30 cellular contexts compared by ENCODE assay signal in genomic region chr2:112185131-112185530, GRCh38. TPM values are rescaled to one million over a fixed set of nuclear protein-coding genes. Genes with fewer than 3 reads are reported as not detected.
DNase-seq lines count a peak whose midpoint lies in the region; ATAC-seq and TF ChIP-seq lines count a peak whose summit lies in the region.
"Had no signal": no experiment of that assay in that cellular context is flagged by ENCODE, and none has a peak within 500 bp of the region (broad histone marks: within the 10 kb centered on the region; RNA-seq: fewer than 3 reads in every experiment).

No MANE protein-coding gene starts in this region.

- no peaks in the 10 kb centered on the region for H4K20me1 ChIP-seq in BLaER1 treated with 17β-estradiol and CSF1 and Interleukin-3, amounts not matched to agents 10 nM and 100 nM

- H3K27ac Mint-ChIP-seq in activated CD4-positive, alpha-beta T cell treated with anti-CD3 and anti-CD28 coated beads, Interleukin-2, amount 10 ng/mL, durations not matched to agents 24 days and 14 days: peak overlapping the region; percentile 85
- H3K27ac Mint-ChIP-seq in activated T-helper 17 cell treated with anti-CD3 and anti-CD28 coated beads, Interleukin-2, amount 50 U/mL, for 72 hours: peak overlapping the region; percentile 98
- no peak overlapping the region for H3K27ac Mint-ChIP-seq in osteocyte (ENCODE audit: unreplicated experiment)
- H3K27ac Mint-ChIP-seq: WTC11 had no signal

- peaks cover 18 to 33% (median 24%) of the 10 kb centered on the region in 11 experiments for H3K27me3 ChIP-seq in BLaER1 treated with 17β-estradiol and CSF1 and Interleukin-3, amounts not matched to agents 10 nM and 100 nM
- H3K27me3 ChIP-seq: right lobe of liver, thyroid gland had no signal

- intact Hi-C loops in activated CD4-positive, alpha-beta T cell treated with anti-CD3 and anti-CD28 coated beads, Interleukin-2, amount 10 ng/mL, durations not matched to agents 24 days and 14 days (cut with micrococcal nuclease): loop anchor here (10.0 kb wide), 2 partner anchors 300 to 400 kb away; partner anchors contain the start of genes ANAPC1 and CHCHD5

- no peak overlapping the region for H3K27ac ChIP-seq in BLaER1 treated with 17β-estradiol and CSF1 and Interleukin-3, amounts not matched to agents 10 nM and 100 nM
- H3K27ac ChIP-seq: gastroesophageal sphincter, neutrophil, prostate gland, right lobe of liver, RWPE1, thyroid gland had no signal

- H3K9me3 Mint-ChIP-seq in activated CD4-positive, alpha-beta T cell treated with anti-CD3 and anti-CD28 coated beads, Interleukin-2, amount 10 ng/mL, durations not matched to agents 24 days and 14 days: peaks cover 3% of the 10 kb centered on the region
- H3K9me3 Mint-ChIP-seq in activated T-helper 17 cell treated with anti-CD3 and anti-CD28 coated beads, Interleukin-2, amount 50 U/mL, for 72 hours: no peaks in the 10 kb centered on the region
- H3K9me3 Mint-ChIP-seq in osteocyte (ENCODE audit: unreplicated experiment): no peaks in the 10 kb centered on the region

- no peak for DNase-seq in activated CD4-positive, alpha-beta T cell treated with anti-CD3 and anti-CD28 coated beads, Interleukin-2, amount 10 ng/mL, durations not matched to agents 24 days and 14 days
- no peak for DNase-seq in activated CD4-positive, alpha-beta T cell treated with anti-CD3 and anti-CD28 coated beads, Interleukin-2, amount 50 U/mL, for 1 hour
- DNase-seq in osteocyte (ENCODE audit: extremely low spot score, unreplicated experiment): peak; percentile 76
- DNase-seq in NCI-H1930 (lab: John Stamatoyannopoulos, UW): no peak
- no peak for DNase-seq in NCI-H82 (lab: John Stamatoyannopoulos, UW)
- DNase-seq: 8988T; activated CD4-positive, alpha-beta T cell treated with anti-CD3 and anti-CD28 coated beads, Interleukin-2, amount 50 U/mL, for 48 hours; activated gamma-delta T cell; activated T-cell treated with anti-CD3 and anti-CD28 coated beads for 4 hours; DMS 273 treated with DMSO at 0.1 percent for 48 hours; kidney glomerular epithelial cell; NCI-H1092; NCI-H187; NCI-H2171; NCI-H510A treated with DMSO at 0.1 percent for 48 hours; OCI-M1; right lobe of liver; stimulated activated CD4-positive, alpha-beta T cell treated with anti-CD3 and anti-CD28 coated beads, Interleukin-12 subunit alpha, Interleukin-12 subunit beta, amount 100 ng/mL, for 4 hours; stimulated activated CD4-positive, alpha-beta T cell treated with anti-CD3 and anti-CD28 coated beads, Interleukin-2, amount 100 ng/mL, for 48 hours; T-helper 1 cell; thyroid gland had no signal

- H3K36me3 ChIP-seq in BLaER1 treated with 17β-estradiol and CSF1 and Interleukin-3, amounts not matched to agents 10 nM and 100 nM: no peaks in the 10 kb centered on the region
- H3K36me3 ChIP-seq: gastroesophageal sphincter, neutrophil, prostate gland, right lobe of liver, thyroid gland had no signal

- H3K9ac ChIP-seq in BLaER1 treated with 17β-estradiol and CSF1 and Interleukin-3, amounts not matched to agents 10 nM and 100 nM: no peak overlapping the region

- H3K4me1 ChIP-seq in BLaER1 treated with 17β-estradiol and CSF1 and Interleukin-3, amounts not matched to agents 10 nM and 100 nM: peaks cover 13 to 77% (median 71%) of the 10 kb centered on the region in 10 experiments
- H3K4me1 ChIP-seq: gastroesophageal sphincter, prostate gland, right lobe of liver had no signal

- peaks cover 73% of the 10 kb centered on the region for H3K4me1 Mint-ChIP-seq in activated CD4-positive, alpha-beta T cell treated with anti-CD3 and anti-CD28 coated beads, Interleukin-2, amount 10 ng/mL, durations not matched to agents 24 days and 14 days
- peaks cover 41% of the 10 kb centered on the region for H3K4me1 Mint-ChIP-seq in activated T-helper 17 cell treated with anti-CD3 and anti-CD28 coated beads, Interleukin-2, amount 50 U/mL, for 72 hours
- no peaks in the 10 kb centered on the region for H3K4me1 Mint-ChIP-seq in osteocyte (ENCODE audit: unreplicated experiment)

- H3K4me3 ChIP-seq in BLaER1 treated with 17β-estradiol and CSF1 and Interleukin-3, amounts not matched to agents 10 nM and 100 nM: no peak overlapping the region
- H3K4me3 ChIP-seq: gastroesophageal sphincter, prostate gland, right lobe of liver, thyroid gland had no signal

- peak overlapping the region in 8 of 11 experiments; percentile 54 to 81 (median 63); a peak in 17 of 22 replicates for H3K4me2 ChIP-seq in BLaER1 treated with 17β-estradiol and CSF1 and Interleukin-3, amounts not matched to agents 10 nM and 100 nM

- peaks cover 2% of the 10 kb centered on the region for H3K27me3 Mint-ChIP-seq in activated CD4-positive, alpha-beta T cell treated with anti-CD3 and anti-CD28 coated beads, Interleukin-2, amount 10 ng/mL, durations not matched to agents 24 days and 14 days
- no peaks in the 10 kb centered on the region for H3K27me3 Mint-ChIP-seq in activated T-helper 17 cell treated with anti-CD3 and anti-CD28 coated beads, Interleukin-2, amount 50 U/mL, for 72 hours
- peaks cover 6% of the 10 kb centered on the region for H3K27me3 Mint-ChIP-seq in osteocyte (ENCODE audit: unreplicated experiment)

- no peak for TF ChIP-seq CTCF in osteocyte (IDR thresholded peaks at IDR 0.05)

- peaks cover 45% of the 10 kb centered on the region for H3K36me3 Mint-ChIP-seq in activated CD4-positive, alpha-beta T cell treated with anti-CD3 and anti-CD28 coated beads, Interleukin-2, amount 10 ng/mL, durations not matched to agents 24 days and 14 days (ENCODE audit: low read depth)
- peaks cover 75% of the 10 kb centered on the region for H3K36me3 Mint-ChIP-seq in activated T-helper 17 cell treated with anti-CD3 and anti-CD28 coated beads, Interleukin-2, amount 50 U/mL, for 72 hours (ENCODE audit: low read depth)
- H3K36me3 Mint-ChIP-seq in osteocyte (ENCODE audit: unreplicated experiment): no peaks in the 10 kb centered on the region
- H3K36me3 Mint-ChIP-seq: WTC11 had no signal

- H3K9me3 ChIP-seq in BLaER1 treated with 17β-estradiol and CSF1 and Interleukin-3, amounts not matched to agents 10 nM and 100 nM (replicated peaks in 1 of 11): peaks cover 12 to 28% (median 19%) of the 10 kb centered on the region in 11 experiments; a peak in 21 of 22 replicates
- H3K9me3 ChIP-seq: gastroesophageal sphincter, neutrophil, prostate gland, right lobe of liver, thyroid gland had no signal

- ATAC-seq in activated T-helper 17 cell treated with anti-CD3 and anti-CD28 coated beads, Interleukin-2, amount 50 U/mL, for 72 hours (replicated peaks): no peak
- no peak for ATAC-seq in activated CD4-positive, CD25-positive, alpha-beta regulatory T cell treated with anti-CD3 and anti-CD28 coated beads, Interleukin-2, amount 50 U/mL, for 24 hours
- ATAC-seq: gastroesophageal sphincter, right lobe of liver, WTC11 had no signal

- no peak overlapping the region for H3K4me3 Mint-ChIP-seq in activated CD4-positive, alpha-beta T cell treated with anti-CD3 and anti-CD28 coated beads, Interleukin-2, amount 10 ng/mL, durations not matched to agents 24 days and 14 days
- H3K4me3 Mint-ChIP-seq in activated T-helper 17 cell treated with anti-CD3 and anti-CD28 coated beads, Interleukin-2, amount 50 U/mL, for 72 hours: peak overlapping the region; percentile 76
- no peak overlapping the region for H3K4me3 Mint-ChIP-seq in osteocyte (ENCODE audit: unreplicated experiment)
- H3K4me3 Mint-ChIP-seq: WTC11 had no signal

RNA-seq across cellular contexts. Expression of gene FBLN7, which starts 46.9 kb away (rescaled TPM):
- total RNA-seq in activated CD4-positive, alpha-beta T cell treated with anti-CD3 and anti-CD28 coated beads, Interleukin-2, amount 10 ng/mL, durations not matched to agents 24 days and 14 days: 26.8 and 28.7 TPM in 2 replicates
- total RNA-seq in activated T-helper 17 cell treated with anti-CD3 and anti-CD28 coated beads, Interleukin-2, amount 50 U/mL, for 72 hours: 10 to 100 TPM; 24.4 to 49.9 TPM
- total RNA-seq in osteocyte: 3.9 and 4.1 TPM in 2 replicates
- total RNA-seq: SK-MEL-5 had no signal
